1 cellular context compared by ENCODE assay signal in the genomic region with DNA sequence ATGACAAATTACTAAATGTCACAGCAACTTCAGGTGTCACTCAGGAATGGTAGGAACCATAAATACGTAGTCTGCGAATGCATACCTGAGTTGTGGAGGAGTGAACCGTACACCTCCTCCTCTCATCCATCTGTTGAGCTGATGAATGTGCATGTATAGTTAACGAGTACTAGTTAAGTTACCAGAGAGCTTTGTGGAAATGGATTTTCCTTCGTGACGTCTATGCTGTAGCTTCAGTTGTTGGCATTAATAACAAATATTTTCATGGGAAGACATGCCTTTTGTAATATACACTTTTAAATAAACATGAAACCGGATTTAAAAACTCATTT.
TF ChIP-seq lines count a peak whose summit lies in the region.

No MANE protein-coding gene starts in this region.

TF ChIP-seq in SK-N-SH treated with all-trans-retinoic acid at 6 μM for 48 hours, 23 proteins besides CTCF, POLR2A, EP300 and RAD21 (continued from another document):
- TF ChIP-seq, protein P1, sequence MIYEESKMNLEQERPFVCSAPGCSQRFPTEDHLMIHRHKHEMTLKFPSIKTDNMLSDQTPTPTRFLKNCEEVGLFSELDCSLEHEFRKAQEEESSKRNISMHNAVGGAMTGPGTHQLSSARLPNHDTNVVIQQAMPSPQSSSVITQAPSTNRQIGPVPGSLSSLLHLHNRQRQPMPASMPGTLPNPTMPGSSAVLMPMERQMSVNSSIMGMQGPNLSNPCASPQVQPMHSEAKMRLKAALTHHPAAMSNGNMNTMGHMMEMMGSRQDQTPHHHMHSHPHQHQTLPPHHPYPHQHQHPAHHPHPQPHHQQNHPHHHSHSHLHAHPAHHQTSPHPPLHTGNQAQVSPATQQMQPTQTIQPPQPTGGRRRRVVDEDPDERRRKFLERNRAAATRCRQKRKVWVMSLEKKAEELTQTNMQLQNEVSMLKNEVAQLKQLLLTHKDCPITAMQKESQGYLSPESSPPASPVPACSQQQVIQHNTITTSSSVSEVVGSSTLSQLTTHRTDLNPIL (CRISPR knock-in tag; IDR thresholded peaks at IDR 0.05; ENCODE audit: low read depth): no peak
- TF ChIP-seq, protein P2, sequence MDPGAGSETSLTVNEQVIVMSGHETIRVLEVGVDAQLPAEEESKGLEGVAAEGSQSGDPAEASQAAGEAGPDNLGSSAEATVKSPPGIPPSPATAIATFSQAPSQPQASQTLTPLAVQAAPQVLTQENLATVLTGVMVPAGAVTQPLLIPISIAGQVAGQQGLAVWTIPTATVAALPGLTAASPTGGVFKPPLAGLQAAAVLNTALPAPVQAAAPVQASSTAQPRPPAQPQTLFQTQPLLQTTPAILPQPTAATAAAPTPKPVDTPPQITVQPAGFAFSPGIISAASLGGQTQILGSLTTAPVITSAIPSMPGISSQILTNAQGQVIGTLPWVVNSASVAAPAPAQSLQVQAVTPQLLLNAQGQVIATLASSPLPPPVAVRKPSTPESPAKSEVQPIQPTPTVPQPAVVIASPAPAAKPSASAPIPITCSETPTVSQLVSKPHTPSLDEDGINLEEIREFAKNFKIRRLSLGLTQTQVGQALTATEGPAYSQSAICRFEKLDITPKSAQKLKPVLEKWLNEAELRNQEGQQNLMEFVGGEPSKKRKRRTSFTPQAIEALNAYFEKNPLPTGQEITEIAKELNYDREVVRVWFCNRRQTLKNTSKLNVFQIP (CRISPR knock-in tag; IDR thresholded peaks at IDR 0.05; ENCODE audit: borderline replicate concordance, low read depth): no peak
- TF ChIP-seq ZNF8 (CRISPR knock-in tag; IDR thresholded peaks at IDR 0.05) (no peak), RARB (CRISPR knock-in tag; IDR thresholded peaks at IDR 0.05) (no peak), ISL1 (CRISPR knock-in tag; IDR thresholded peaks at IDR 0.05) (no peak), ZFP30 (CRISPR knock-in tag; IDR thresholded peaks at IDR 0.05) (no peak)
